8 cellular contexts compared by ENCODE assay signal in the genomic region with DNA sequence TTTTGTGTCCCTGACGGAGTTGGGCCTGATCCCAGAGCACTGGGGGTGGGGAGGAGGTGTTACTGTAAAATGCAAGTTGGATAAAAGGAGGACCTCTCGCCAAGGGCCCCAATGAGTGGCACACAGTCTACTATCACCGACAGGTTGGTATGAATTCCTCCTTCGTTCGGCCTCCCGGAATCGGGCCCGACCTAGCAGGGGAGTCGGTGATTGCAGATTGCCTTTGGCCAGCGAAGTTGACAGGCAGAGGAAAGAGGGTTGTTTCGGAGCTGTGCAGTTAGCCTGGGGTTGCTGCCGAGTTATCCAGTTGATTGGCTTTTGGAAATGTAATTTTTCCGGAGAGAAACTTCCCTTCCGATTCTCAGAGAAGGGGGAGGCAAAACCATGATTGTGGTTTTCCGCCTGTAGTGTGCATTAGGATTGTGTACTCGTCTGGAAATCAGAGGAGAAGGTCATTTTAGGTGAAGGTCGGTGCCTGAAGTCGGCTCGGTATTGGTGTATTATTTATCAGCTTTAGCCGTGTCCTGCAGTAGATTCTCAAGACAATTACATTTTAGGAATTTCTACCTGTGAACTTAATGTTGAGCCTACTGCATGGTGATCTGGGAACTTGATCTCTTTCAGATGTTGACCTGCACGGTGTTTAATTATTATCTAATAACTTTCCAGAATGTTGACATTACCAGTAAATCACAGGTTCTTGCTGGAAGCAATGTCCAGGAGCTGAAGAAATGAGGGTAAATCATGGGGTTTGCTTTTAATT. TPM values are rescaled to one million over a fixed set of nuclear protein-coding genes. Genes with fewer than 3 reads are reported as not detected.
DNase-seq lines count a peak whose midpoint lies in the region; ATAC-seq and TF ChIP-seq lines count a peak whose summit lies in the region.

No MANE protein-coding gene starts in this region.

- H3K9ac ChIP-seq in SK-N-SH = peak overlapping the region; percentile 92

- peaks cover 41% of the 10 kb centered on the region for H3F3A ChIP-seq in SK-N-SH (replicated peaks; ENCODE audit: insufficient read depth)

- peaks cover 54% of the 10 kb centered on the region for H4K20me1 ChIP-seq in SK-N-SH (ENCODE audit: insufficient read depth)

- ATAC-seq in GM21723 (IDR thresholded peaks at IDR 0.05; ENCODE audit: unreplicated experiment) (peak; percentile 13), lower lobe of right lung (peak; percentile 0 to 3), GM21423 (IDR thresholded peaks at IDR 0.05; ENCODE audit: unreplicated experiment) (no peak)

- intact Hi-C loops in lower lobe of right lung (cut with DNase I) = no loop called here

- H3K9me2 ChIP-seq in SK-N-SH = no peaks in the 10 kb centered on the region

- WGBS in SK-N-SH (ENCODE audit: low lambda C conversion rate) = 2% methylated on average over 20 of the region's 21 CpGs
- WGBS in thymus = 8% methylated on average over 21 of the region's 21 CpGs

- peaks cover 69% of the 10 kb centered on the region for H3K79me2 ChIP-seq in SK-N-SH (ENCODE audit: insufficient read depth)

- TF ChIP-seq CTCF in 22Rv1 (IDR thresholded peaks at IDR 0.05) = no peak
- TF ChIP-seq CTCF in SK-N-SH (IDR thresholded peaks at IDR 0.05) = no peak
- no peak for TF ChIP-seq CTCF in coronary artery (IDR thresholded peaks at IDR 0.05)
- no peak for TF ChIP-seq CTCF in lower lobe of right lung (IDR thresholded peaks at IDR 0.05)

- no peak for TF ChIP-seq EP300 in SK-N-SH (IDR thresholded peaks at IDR 0.05; ENCODE audit: borderline replicate concordance in 1 of 2, low read depth in 1 of 2, low read length in 1 of 2)

- peak overlapping the region; percentile 91 to 93 for H3K4me3 ChIP-seq in SK-N-SH (ENCODE audit: low read depth in 2 of 2, low read length in 1 of 2)
- peak overlapping the region; percentile 88 for H3K4me3 ChIP-seq in coronary artery
- H3K4me3 ChIP-seq in lower lobe of right lung = peak overlapping the region; percentile 91
- H3K4me3 ChIP-seq in thymus (ENCODE audit: low read length) = peak overlapping the region; percentile 77

- 0 out of 2 replicates have a peak overlapping the region, but pooled peaks have one; percentile 2 for H2AFZ ChIP-seq in SK-N-SH (ENCODE audit: low read depth)

- H3K27ac ChIP-seq in 22Rv1 = peak overlapping the region; percentile 96
- H3K27ac ChIP-seq in SK-N-SH (ENCODE audit: low read depth in 2 of 2, low read length in 1 of 2) = peak overlapping the region; percentile 78 to 92
- H3K27ac ChIP-seq in coronary artery = peak overlapping the region; percentile 97 to 99
- peak overlapping the region; percentile 93 for H3K27ac ChIP-seq in lower lobe of right lung
- peak overlapping the region; percentile 76 for H3K27ac ChIP-seq in thymus (ENCODE audit: low read depth)

- DNase-seq in SK-N-SH (peak; percentile 25), coronary artery (ENCODE audit: low spot score) (peak; percentile 80), lower lobe of right lung (no peak), cerebellum (ENCODE audit: low spot score) (no peak)

- CTCF ChIA-PET in SK-N-SH (lab: Yijun Ruan, JAX) = interaction anchor here (0.7 to 3.6 kb wide), 10 partner anchors 9 to 858 kb away, joined by 3 to 29 read pairs (median 4); a partner anchor contains a TSS

- H3K36me3 ChIP-seq in SK-N-SH (replicated peaks in 1 of 2; ENCODE audit: control insufficient read depth in 1 of 2, insufficient read depth in 2 of 2, low read length in 1 of 2) (no peaks in the 10 kb centered on the region), lower lobe of right lung (no peaks in the 10 kb centered on the region), thymus (ENCODE audit: control insufficient read depth, insufficient read depth) (no peaks in the 10 kb centered on the region)

- POLR2A ChIA-PET in SK-N-SH (lab: Yijun Ruan, JAX) = interaction anchor here (0.5 to 1.0 kb wide), 2 partner anchors 402 to 473 kb away, joined by 3 read pairs; no protein-coding TSS in a partner anchor

- 0 out of 2 replicates have a peak, but pooled peaks have one; percentile 4 for TF ChIP-seq RAD21 in SK-N-SH (IDR thresholded peaks at IDR 0.05; ENCODE audit: low read length)

- H3K27me3 ChIP-seq in SK-N-SH (ENCODE audit: insufficient read depth) (no peaks in the 10 kb centered on the region), lower lobe of right lung (ENCODE audit: low read depth) (no peaks in the 10 kb centered on the region), thymus (ENCODE audit: control insufficient read depth, insufficient read depth) (peaks cover 53% of the 10 kb centered on the region)

- peak overlapping the region; percentile 92 for H3K4me2 ChIP-seq in SK-N-SH

- no peaks in the 10 kb centered on the region for H3K9me3 ChIP-seq in SK-N-SH
- no peaks in the 10 kb centered on the region for H3K9me3 ChIP-seq in lower lobe of right lung
- no peaks in the 10 kb centered on the region for H3K9me3 ChIP-seq in thymus (ENCODE audit: control insufficient read depth)

- H3K4me1 ChIP-seq in SK-N-SH (ENCODE audit: control insufficient read depth in 1 of 2, insufficient read depth in 2 of 2, low read depth in 1 of 2, low read length in 1 of 2) (peaks cover 13 to 24% of the 10 kb centered on the region in 2 experiments), lower lobe of right lung (peaks cover 62% of the 10 kb centered on the region), thymus (ENCODE audit: control insufficient read depth, insufficient read depth, low read length) (peaks cover 4% of the 10 kb centered on the region)

TF ChIP-seq in SK-N-SH, 30 proteins besides CTCF, POLR2A, EP300 and RAD21:
- TF ChIP-seq RXRA (IDR thresholded peaks at IDR 0.05; ENCODE audit: borderline replicate concordance, low read depth) = no peak
- TF ChIP-seq TCF12 (IDR thresholded peaks at IDR 0.05) = no peak
- TF ChIP-seq CHD2 (IDR thresholded peaks at IDR 0.05; ENCODE audit: low read length, partially characterized antibody) = no peak
- TF ChIP-seq FOSL2 (IDR thresholded peaks at IDR 0.05; ENCODE audit: borderline replicate concordance, low read depth) = no peak
- TF ChIP-seq MXI1 (IDR thresholded peaks at IDR 0.05; ENCODE audit: low read depth, low read length) = no peak; the same call in 1 of the 2 replicates
- no peak for TF ChIP-seq FOXM1 (IDR thresholded peaks at IDR 0.05; ENCODE audit: low read depth)
- TF ChIP-seq, protein P1, sequence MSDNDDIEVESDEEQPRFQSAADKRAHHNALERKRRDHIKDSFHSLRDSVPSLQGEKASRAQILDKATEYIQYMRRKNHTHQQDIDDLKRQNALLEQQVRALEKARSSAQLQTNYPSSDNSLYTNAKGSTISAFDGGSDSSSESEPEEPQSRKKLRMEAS (IDR thresholded peaks at IDR 0.05; ENCODE audit: low read depth) = no peak
- no peak for TF ChIP-seq RFX5 (IDR thresholded peaks at IDR 0.05; ENCODE audit: low read length)
- no peak for TF ChIP-seq NFIC (IDR thresholded peaks at IDR 0.05; ENCODE audit: borderline replicate concordance)
- TF ChIP-seq FOXJ3 (CRISPR knock-in tag; IDR thresholded peaks at IDR 0.05) = no peak
- TF ChIP-seq, protein P2, sequence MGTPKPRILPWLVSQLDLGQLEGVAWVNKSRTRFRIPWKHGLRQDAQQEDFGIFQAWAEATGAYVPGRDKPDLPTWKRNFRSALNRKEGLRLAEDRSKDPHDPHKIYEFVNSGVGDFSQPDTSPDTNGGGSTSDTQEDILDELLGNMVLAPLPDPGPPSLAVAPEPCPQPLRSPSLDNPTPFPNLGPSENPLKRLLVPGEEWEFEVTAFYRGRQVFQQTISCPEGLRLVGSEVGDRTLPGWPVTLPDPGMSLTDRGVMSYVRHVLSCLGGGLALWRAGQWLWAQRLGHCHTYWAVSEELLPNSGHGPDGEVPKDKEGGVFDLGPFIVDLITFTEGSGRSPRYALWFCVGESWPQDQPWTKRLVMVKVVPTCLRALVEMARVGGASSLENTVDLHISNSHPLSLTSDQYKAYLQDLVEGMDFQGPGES (IDR thresholded peaks at IDR 0.05; ENCODE audit: low read depth, low read length) = no peak
- TF ChIP-seq, protein P3, sequence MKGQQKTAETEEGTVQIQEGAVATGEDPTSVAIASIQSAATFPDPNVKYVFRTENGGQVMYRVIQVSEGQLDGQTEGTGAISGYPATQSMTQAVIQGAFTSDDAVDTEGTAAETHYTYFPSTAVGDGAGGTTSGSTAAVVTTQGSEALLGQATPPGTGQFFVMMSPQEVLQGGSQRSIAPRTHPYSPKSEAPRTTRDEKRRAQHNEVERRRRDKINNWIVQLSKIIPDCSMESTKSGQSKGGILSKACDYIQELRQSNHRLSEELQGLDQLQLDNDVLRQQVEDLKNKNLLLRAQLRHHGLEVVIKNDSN (IDR thresholded peaks at IDR 0.05; ENCODE audit: borderline replicate concordance, low read depth) = no peak
- no peak for TF ChIP-seq EZH2phosphoT487 (IDR thresholded peaks at IDR 0.05; ENCODE audit: borderline replicate concordance, low read depth)
- no peak for TF ChIP-seq MEF2A (IDR thresholded peaks at IDR 0.05; ENCODE audit: borderline replicate concordance, low read depth)
- TF ChIP-seq POLR2AphosphoS5 (IDR thresholded peaks at IDR 0.05; ENCODE audit: low read depth, low read length) = no peak
- TF ChIP-seq RCOR1 (IDR thresholded peaks at IDR 0.05; ENCODE audit: low read length) = no peak
- no peak for TF ChIP-seq YY1 (IDR thresholded peaks at IDR 0.05; ENCODE audit: low read depth)

RNA-seq across cellular contexts. Expression of a gene that starts 1.1 kb away (rescaled TPM):
- polyA plus RNA-seq in SK-N-SH (2012; rRNA removed) (12.3 and 15.9 TPM in 2 replicates), thymus (13.1 TPM)
- polyA plus RNA-seq in SK-N-SH (2012; cell fraction: cytosol; rRNA removed) = 20.8 and 21.6 TPM in 2 replicates
- polyA plus RNA-seq in SK-N-SH (2012; cell fraction: nucleus; rRNA removed) = 12.4 and 23.6 TPM in 2 replicates
- total RNA-seq in lower lobe of right lung (121 TPM), cerebellum (212 TPM)

RNA-seq across cellular contexts. Expression of a gene that starts 12.2 kb away (rescaled TPM):
- polyA plus RNA-seq in SK-N-SH (2012; rRNA removed) (12.7 and 18.7 TPM in 2 replicates), thymus (2.1 TPM)
- polyA plus RNA-seq in SK-N-SH (2012; cell fraction: cytosol; rRNA removed) = 14.6 and 15.1 TPM in 2 replicates
- polyA plus RNA-seq in SK-N-SH (2012; cell fraction: nucleus; rRNA removed) = 23.2 and 40.2 TPM in 2 replicates
- total RNA-seq in lower lobe of right lung (3.5 TPM), cerebellum (14.0 TPM)

Comparison
In these comparisons a context has a peak if more than half of its experiments do, and no peak if none do; other contexts are left out.
1. DNase-seq: peak in SK-N-SH (single experiment) and coronary artery (single experiment); none in lower lobe of right lung (single experiment) and cerebellum (single experiment).
2. Peak in every context shown above with its lines, with median percentiles within 50 percentile points of each other: H3K27ac ChIP-seq and H3K4me3 ChIP-seq.